8 cellular contexts compared by ENCODE assay signal in genomic region chr15:78859971-78860733, GRCh38. TPM values are rescaled to one million over a fixed set of nuclear protein-coding genes. Genes with fewer than 3 reads are reported as not detected.
DNase-seq lines count a peak whose midpoint lies in the region; ATAC-seq, FAIRE-seq and TF ChIP-seq lines count a peak whose summit lies in the region.

No MANE protein-coding gene starts in this region.

- H3K4ac ChIP-seq in mesenchymal stem cell (ENCODE audit: low read depth in 1 of 2, low read length in 2 of 2), result no peak overlapping the region

- DNase-seq in GM18507 (ENCODE audit: extremely low spot score, insufficient read length, low read depth) (no peak), NCI-H748 treated with DMSO at 0.1 percent for 48 hours (lab: John Stamatoyannopoulos, UW) (peak; percentile 78), mesenchymal stem cell (peak; percentile 87)
- DNase-seq in activated CD8-positive, alpha-beta T cell treated with anti-CD3 and anti-CD28 coated beads for 36 hours, result peak; percentile 91
- peak; percentile 43 to 47 (median 46) for DNase-seq in effector memory CD4-positive, alpha-beta T cell
- peak; percentile 60 to 70 (median 69) for DNase-seq in stimulated activated CD4-positive, alpha-beta T cell treated with anti-CD3 and anti-CD28 coated beads, TNF-alpha, amount 100 ng/mL, for 48 hours (ENCODE audit: low read depth in 3 of 3)

- peak overlapping the region; percentile 23 for H2BK15ac ChIP-seq in mesenchymal stem cell (ENCODE audit: low read depth, poor library complexity, severe bottlenecking)

- CTCF ChIA-PET in activated CD8-positive, alpha-beta T cell treated with anti-CD3 and anti-CD28 coated beads for 36 hours (lab: Charles Lee), result interaction anchor here (0.7 to 2.1 kb wide), 5 partner anchors 10 to 31 kb away, joined by 3 to 15 read pairs (median 3); partner anchors contain the start of gene MORF4L1

- H3K4me3 ChIP-seq in effector memory CD4-positive, alpha-beta T cell (ENCODE audit: insufficient read depth, low read depth, low read length, poor library complexity, severe bottlenecking), result peak overlapping the region; percentile 50
- H3K4me3 ChIP-seq in mesenchymal stem cell (ENCODE audit: insufficient read depth in 1 of 2, low read depth in 1 of 2, low read length in 2 of 2), result peak overlapping the region; percentile 59 to 80

- FAIRE-seq in GM18507 (lab: Jason Lieb, UNC), result peak; percentile 63

- no peaks in the 10 kb centered on the region for H3K27me3 Mint-ChIP-seq in activated CD8-positive, alpha-beta T cell treated with anti-CD3 and anti-CD28 coated beads for 36 hours

- peak overlapping the region; percentile 69 for H3K27ac ChIP-seq in 22Rv1
- H3K27ac ChIP-seq in effector memory CD4-positive, alpha-beta T cell (ENCODE audit: insufficient read depth, low read length, poor library complexity, severe bottlenecking), result no peak overlapping the region
- peak overlapping the region; percentile 93 for H3K27ac ChIP-seq in mesenchymal stem cell (ENCODE audit: low read length, poor library complexity, severe bottlenecking)

- H3K9ac ChIP-seq in mesenchymal stem cell (ENCODE audit: low read length), result peak overlapping the region; percentile 97

- H3K14ac ChIP-seq in mesenchymal stem cell (ENCODE audit: low read length in 2 of 2), result no peak overlapping the region

- POLR2A ChIA-PET in activated CD8-positive, alpha-beta T cell treated with anti-CD3 and anti-CD28 coated beads for 36 hours (lab: Charles Lee), result interaction anchor here (0.7 to 1.6 kb wide), 2 partner anchors 13 to 26 kb away, joined by 3 to 4 read pairs; no protein-coding TSS in a partner anchor

- H3K4me1 Mint-ChIP-seq in activated CD8-positive, alpha-beta T cell treated with anti-CD3 and anti-CD28 coated beads for 36 hours (ENCODE audit: low read depth), result peaks cover 5% of the 10 kb centered on the region

- peak overlapping the region; percentile 61 for H2BK5ac ChIP-seq in mesenchymal stem cell (ENCODE audit: low read depth, low read length, poor library complexity, severe bottlenecking)

- no peaks in the 10 kb centered on the region for H3K36me3 ChIP-seq in effector memory CD4-positive, alpha-beta T cell (ENCODE audit: control insufficient read depth, insufficient read depth, low read length)
- H3K36me3 ChIP-seq in mesenchymal stem cell (ENCODE audit: control insufficient read depth in 1 of 2, insufficient read depth in 2 of 2, low read depth in 1 of 2, low read length in 2 of 2), result no peaks in the 10 kb centered on the region

- 2% methylated on average over 24 of the region's 29 CpGs for WGBS in mesenchymal stem cell

- peak overlapping the region; percentile 84 for H3K4me3 Mint-ChIP-seq in activated CD8-positive, alpha-beta T cell treated with anti-CD3 and anti-CD28 coated beads for 36 hours

- H3K23ac ChIP-seq in mesenchymal stem cell (ENCODE audit: low read length in 2 of 2), result no peak overlapping the region

- peak overlapping the region; percentile 31 to 66 for H2BK12ac ChIP-seq in mesenchymal stem cell (ENCODE audit: low read length in 2 of 2)

- peaks cover 5% of the 10 kb centered on the region for H3K4me1 ChIP-seq in effector memory CD4-positive, alpha-beta T cell (ENCODE audit: control insufficient read depth, insufficient read depth, low read length, poor library complexity, severe bottlenecking)
- no peaks in the 10 kb centered on the region for H3K4me1 ChIP-seq in mesenchymal stem cell (ENCODE audit: control insufficient read depth, insufficient read depth, low read depth, low read length)

- peak overlapping the region; percentile 84 for H3K4me2 ChIP-seq in mesenchymal stem cell (ENCODE audit: low read length, poor library complexity, severe bottlenecking)

- intact Hi-C loops in activated CD8-positive, alpha-beta T cell treated with anti-CD3 and anti-CD28 coated beads for 36 hours (cut with micrococcal nuclease), result no loop called here

- no peaks in the 10 kb centered on the region for H3K9me3 ChIP-seq in effector memory CD4-positive, alpha-beta T cell (ENCODE audit: control insufficient read depth, low read length)
- H3K9me3 ChIP-seq in mesenchymal stem cell (ENCODE audit: control insufficient read depth, low read length), result no peaks in the 10 kb centered on the region

- peak overlapping the region; percentile 84 for H3K27ac Mint-ChIP-seq in activated CD8-positive, alpha-beta T cell treated with anti-CD3 and anti-CD28 coated beads for 36 hours

- peak; percentile 80 for ATAC-seq in HG03280 (IDR thresholded peaks at IDR 0.05; ENCODE audit: unreplicated experiment)
- peak; percentile 94 for ATAC-seq in activated CD8-positive, alpha-beta T cell treated with anti-CD3 and anti-CD28 coated beads for 36 hours

- peaks cover 1% of the 10 kb centered on the region for H3K36me3 Mint-ChIP-seq in activated CD8-positive, alpha-beta T cell treated with anti-CD3 and anti-CD28 coated beads for 36 hours (ENCODE audit: low read depth)

- peak overlapping the region; percentile 87 for H4K8ac ChIP-seq in mesenchymal stem cell (ENCODE audit: low read length)

- H3K9me3 Mint-ChIP-seq in activated CD8-positive, alpha-beta T cell treated with anti-CD3 and anti-CD28 coated beads for 36 hours, result no peaks in the 10 kb centered on the region

- peak; percentile 72 for TF ChIP-seq CTCF in 22Rv1 (IDR thresholded peaks at IDR 0.05)
- TF ChIP-seq CTCF in activated CD8-positive, alpha-beta T cell treated with anti-CD3 and anti-CD28 coated beads for 36 hours (IDR thresholded peaks at IDR 0.05), result peak; percentile 73

- H2AFZ ChIP-seq in mesenchymal stem cell (ENCODE audit: low read depth, low read length), result peak overlapping the region; percentile 98

- no peak overlapping the region for H4K91ac ChIP-seq in mesenchymal stem cell (ENCODE audit: low read length)

- no peaks in the 10 kb centered on the region for H3K79me1 ChIP-seq in mesenchymal stem cell (replicated peaks; ENCODE audit: low read length, poor library complexity, severe bottlenecking)

- peak overlapping the region; percentile 49 for H2BK120ac ChIP-seq in mesenchymal stem cell (ENCODE audit: low read depth, low read length)

- H2AK5ac ChIP-seq in mesenchymal stem cell (ENCODE audit: low read length, severe bottlenecking), result no peak overlapping the region

- H3K27me3 ChIP-seq in effector memory CD4-positive, alpha-beta T cell (replicated peaks; ENCODE audit: control insufficient read depth, insufficient read depth, low read length, poor library complexity, severe bottlenecking), result no peaks in the 10 kb centered on the region
- no peaks in the 10 kb centered on the region for H3K27me3 ChIP-seq in mesenchymal stem cell (ENCODE audit: control insufficient read depth in 1 of 2, insufficient read depth in 1 of 2, low read length in 2 of 2)

- H3K18ac ChIP-seq in mesenchymal stem cell (ENCODE audit: low read depth in 1 of 2, low read length in 2 of 2), result peak overlapping the region; percentile 21 to 73

RNA-seq across cellular contexts. Expression of gene MORF4L1, which starts 12.5 kb away (rescaled TPM):
- 100 to 1,000 TPM; 236 to 247 TPM for total RNA-seq in activated CD8-positive, alpha-beta T cell treated with anti-CD3 and anti-CD28 coated beads for 36 hours
- 560 TPM for polyA plus RNA-seq in mesenchymal stem cell (2013, experiment 1 of 2)
- polyA plus RNA-seq in mesenchymal stem cell (2013, experiment 2 of 2), result 524 TPM

RNA-seq across cellular contexts. Expression of gene ADAMTS7, which starts 48.9 kb away (rescaled TPM):
- total RNA-seq in activated CD8-positive, alpha-beta T cell treated with anti-CD3 and anti-CD28 coated beads for 36 hours, result under 1 TPM; 0.23 to 0.60 TPM
- 14.1 TPM for polyA plus RNA-seq in mesenchymal stem cell (2013, experiment 1 of 2)
- 13.0 TPM for polyA plus RNA-seq in mesenchymal stem cell (2013, experiment 2 of 2)
